10 cellular contexts compared by ENCODE assay signal in the genomic region with DNA sequence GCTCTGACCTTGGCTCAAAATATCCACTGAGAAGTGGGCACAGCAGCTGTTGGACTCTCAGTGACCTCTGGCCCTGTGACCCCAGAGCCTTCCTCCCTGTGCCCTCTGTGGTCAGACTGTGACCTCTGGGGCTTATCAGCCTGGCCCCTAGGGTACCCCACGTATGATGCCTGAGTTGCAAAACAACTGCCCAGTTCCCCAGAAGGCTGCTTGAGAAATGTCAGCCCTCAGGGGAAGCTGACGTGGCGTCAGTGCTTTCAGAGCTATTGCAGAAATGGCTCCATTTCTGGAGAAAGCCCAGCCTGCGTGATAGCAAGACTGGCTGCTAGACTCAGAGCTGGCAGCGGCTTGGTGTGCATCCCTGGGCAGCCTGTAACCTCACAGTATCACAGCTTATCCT. TPM values are rescaled to one million over a fixed set of nuclear protein-coding genes. Genes with fewer than 3 reads are reported as not detected.
DNase-seq lines count a peak whose midpoint lies in the region; ATAC-seq and TF ChIP-seq lines count a peak whose summit lies in the region.
"Had no signal": no experiment of that assay in that cellular context is flagged by ENCODE, and none has a peak within 500 bp of the region (broad histone marks: within the 10 kb centered on the region; RNA-seq: fewer than 3 reads in every experiment).

No MANE protein-coding gene starts in this region.

- H3K4me3 Mint-ChIP-seq in effector memory CD8-positive, alpha-beta T cell, result no peak overlapping the region
- H3K4me3 Mint-ChIP-seq in activated CD4-positive, alpha-beta T cell treated with anti-CD3 and anti-CD28 coated beads for 36 hours, result no peak overlapping the region
- H3K4me3 Mint-ChIP-seq: activated naive CD4-positive, alpha-beta T cell treated with anti-CD3 and anti-CD28 coated beads, Interleukin-2, amount 50 U/mL, for 24 hours had no signal

- CTCF ChIA-PET in activated CD4-positive, alpha-beta T cell treated with anti-CD3 and anti-CD28 coated beads for 36 hours (lab: Charles Lee), result interaction anchor here (0.9 to 1.3 kb wide), 2 partner anchors 8 to 24 kb away, joined by 4 read pairs; no protein-coding TSS in a partner anchor

- no peaks in the 10 kb centered on the region for H3K4me1 Mint-ChIP-seq in effector memory CD8-positive, alpha-beta T cell (ENCODE audit: low read depth in 2 of 2)
- no peaks in the 10 kb centered on the region for H3K4me1 Mint-ChIP-seq in activated CD4-positive, alpha-beta T cell treated with anti-CD3 and anti-CD28 coated beads for 36 hours
- H3K4me1 Mint-ChIP-seq: activated naive CD4-positive, alpha-beta T cell treated with anti-CD3 and anti-CD28 coated beads, Interleukin-2, amount 50 U/mL, for 24 hours had no signal

- H3K9me3 ChIP-seq in lung (ENCODE audit: control insufficient read depth in 2 of 2, insufficient read depth in 1 of 2, low read length in 1 of 2), result peaks cover 0 to 2% of the 10 kb centered on the region in 2 donors

- peak overlapping the region in 1 of 2 donors; percentile 51 for H3K27ac ChIP-seq in lung (ENCODE audit: low read depth in 1 of 2, low read length in 1 of 2)
- H3K27ac ChIP-seq: C4-2B had no signal

- H3K27me3 ChIP-seq in lung (ENCODE audit: control insufficient read depth, insufficient read depth), result no peaks in the 10 kb centered on the region

- WGBS in lung, 2 donors, result 16 to 44% methylated on average over 5 of the region's 5 CpGs

- ATAC-seq in effector memory CD8-positive, alpha-beta T cell (replicated peaks), result peak; percentile 21
- ATAC-seq in lung (ENCODE audit: insufficient read depth, low FRiP score), result peak; percentile 42
- no peak for ATAC-seq in activated CD4-positive, alpha-beta T cell treated with anti-CD3 and anti-CD28 coated beads for 36 hours

- peaks cover 3% of the 10 kb centered on the region for H3K36me3 Mint-ChIP-seq in effector memory CD8-positive, alpha-beta T cell (ENCODE audit: insufficient read depth)
- H3K36me3 Mint-ChIP-seq in activated CD4-positive, alpha-beta T cell treated with anti-CD3 and anti-CD28 coated beads for 36 hours (ENCODE audit: low read depth), result no peaks in the 10 kb centered on the region
- H3K36me3 Mint-ChIP-seq: activated naive CD4-positive, alpha-beta T cell treated with anti-CD3 and anti-CD28 coated beads, Interleukin-2, amount 50 U/mL, for 24 hours had no signal

- intact Hi-C loops in activated CD4-positive, alpha-beta T cell treated with anti-CD3 and anti-CD28 coated beads for 36 hours (cut with DNase I, micrococcal nuclease), result no loop called here

- peak; percentile 84 for DNase-seq in AG09319 (ENCODE audit: extremely low read depth, low read depth)
- DNase-seq in NOMO-1 treated with dmso at 0.1 percent for 144 hours (lab: John Stamatoyannopoulos, UW; ENCODE audit: unreplicated experiment), result peak; percentile 76
- DNase-seq in effector memory CD8-positive, alpha-beta T cell, result no peak
- DNase-seq in lung (ENCODE audit: low spot score), result peak; percentile 66
- DNase-seq in stimulated activated CD4-positive, alpha-beta T cell treated with anti-CD3 and anti-CD28 coated beads, Interleukin-4, amount 100 ng/mL, for 4 hours, result no peak
- no peak for DNase-seq in GM03348 (ENCODE audit: low spot score)
- DNase-seq in activated CD4-positive, alpha-beta T cell treated with anti-CD3 and anti-CD28 coated beads for 36 hours, result no peak
- no peak for DNase-seq in NCI-H82 treated with DMSO at 0.1 percent for 48 hours (lab: John Stamatoyannopoulos, UW; ENCODE audit: unreplicated experiment)

- H3K4me1 ChIP-seq in lung (ENCODE audit: control insufficient read depth in 2 of 2, insufficient read depth in 2 of 2, low read length in 2 of 2), result peaks cover 0 to 2% of the 10 kb centered on the region in 2 donors

- POLR2A ChIA-PET in activated CD4-positive, alpha-beta T cell treated with anti-CD3 and anti-CD28 coated beads for 36 hours (lab: Charles Lee), result no interaction called here

- H3K9me3 Mint-ChIP-seq in effector memory CD8-positive, alpha-beta T cell, result peaks cover 0 to 4% of the 10 kb centered on the region in 2 donors
- H3K9me3 Mint-ChIP-seq in activated CD4-positive, alpha-beta T cell treated with anti-CD3 and anti-CD28 coated beads for 36 hours (ENCODE audit: low read depth), result peaks cover 4% of the 10 kb centered on the region
- H3K9me3 Mint-ChIP-seq: activated naive CD4-positive, alpha-beta T cell treated with anti-CD3 and anti-CD28 coated beads, Interleukin-2, amount 50 U/mL, for 24 hours had no signal

- H3K27me3 Mint-ChIP-seq in effector memory CD8-positive, alpha-beta T cell, result peaks cover 17 to 52% of the 10 kb centered on the region in 2 donors
- peaks cover 7% of the 10 kb centered on the region for H3K27me3 Mint-ChIP-seq in activated CD4-positive, alpha-beta T cell treated with anti-CD3 and anti-CD28 coated beads for 36 hours

- H3K4me3 ChIP-seq in lung, result no peak overlapping the region

- H3K36me3 ChIP-seq in lung (ENCODE audit: control insufficient read depth in 2 of 2, insufficient read depth in 2 of 2, low read length in 2 of 2), result no peaks in the 10 kb centered on the region

- TF ChIP-seq CTCF in AG09319 (IDR thresholded peaks at IDR 0.05; ENCODE audit: low read depth, low read length), result no peak
- no peak for TF ChIP-seq CTCF in lung (IDR thresholded peaks at IDR 0.05; ENCODE audit: control extremely low read depth, extremely low read depth)

- H3K27ac Mint-ChIP-seq in effector memory CD8-positive, alpha-beta T cell, result no peak overlapping the region
- H3K27ac Mint-ChIP-seq in activated CD4-positive, alpha-beta T cell treated with anti-CD3 and anti-CD28 coated beads for 36 hours, result no peak overlapping the region
- H3K27ac Mint-ChIP-seq: activated naive CD4-positive, alpha-beta T cell treated with anti-CD3 and anti-CD28 coated beads, Interleukin-2, amount 50 U/mL, for 24 hours had no signal

RNA-seq across cellular contexts. Expression of a gene that starts 31.5 kb away (rescaled TPM):
- total RNA-seq in lung, result 100 to 1,000 TPM; 194 to 476 TPM
- polyA plus RNA-seq in lung, result 100 to 1,000 TPM in 1 of 2 donors, 10 to 100 TPM in 1; 85.0 to 457 TPM
- under 1 TPM; 0.04 to 0.09 TPM for total RNA-seq in activated CD4-positive, alpha-beta T cell treated with anti-CD3 and anti-CD28 coated beads for 36 hours

Comparison
In these comparisons a context has a peak if more than half of its experiments do, and no peak if none do; other contexts are left out.
1. DNase-seq: peak in AG09319 (single experiment), NOMO-1 treated with dmso at 0.1 percent for 144 hours (single experiment) and lung (single experiment); none in effector memory CD8-positive, alpha-beta T cell (0 of 3), stimulated activated CD4-positive, alpha-beta T cell treated with anti-CD3 and anti-CD28 coated beads, Interleukin-4, amount 100 ng/mL, for 4 hours (0 of 2), GM03348 (single experiment), activated CD4-positive, alpha-beta T cell treated with anti-CD3 and anti-CD28 coated beads for 36 hours (single experiment) and NCI-H82 treated with DMSO at 0.1 percent for 48 hours (single experiment).
2. RNA of a gene that starts 31.5 kb away (total RNA-seq): 194 to 476 TPM in lung; 0.04 to 0.09 TPM in activated CD4-positive, alpha-beta T cell treated with anti-CD3 and anti-CD28 coated beads for 36 hours; every median in the first group is over 100 times any median in the second.